ENCODE assay signal across 7 cellular contexts in the genomic region with DNA sequence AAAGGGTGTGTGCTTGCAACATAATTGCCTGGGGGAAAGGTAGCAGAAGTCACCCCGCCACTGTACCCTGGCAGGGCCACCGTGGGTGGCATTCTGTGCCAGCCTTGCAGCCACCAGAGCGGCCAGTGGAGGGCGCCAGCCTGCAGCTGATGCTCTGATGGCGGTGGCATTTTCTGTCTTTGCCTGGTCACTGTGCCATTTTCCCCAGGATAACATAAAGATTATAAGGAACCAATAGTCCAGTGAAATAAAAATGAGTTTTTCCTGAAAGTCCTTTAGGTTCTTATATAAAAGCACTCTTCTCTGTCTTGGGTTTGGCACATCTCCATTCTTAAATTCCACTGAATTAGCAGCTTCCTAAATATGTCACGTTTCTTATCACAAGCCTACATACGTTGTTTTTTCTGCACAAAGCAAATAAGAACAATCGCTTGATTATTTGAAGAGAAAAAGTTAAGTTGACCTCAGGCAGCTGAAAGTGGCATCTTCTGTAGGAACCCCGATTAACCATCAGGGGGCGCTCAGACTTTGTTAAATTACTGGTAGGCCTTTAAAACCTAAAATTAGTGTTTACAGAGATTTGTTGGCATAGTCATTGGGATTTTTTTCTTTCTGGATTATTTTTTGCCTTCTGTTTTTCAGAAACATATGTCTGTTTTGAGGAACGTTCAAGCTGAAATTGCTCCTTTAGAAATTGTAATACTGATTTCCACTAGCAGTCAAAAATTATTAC.
DNase-seq lines count a peak whose midpoint lies in the region; ATAC-seq and TF ChIP-seq lines count a peak whose summit lies in the region.

No MANE protein-coding gene starts in this region.

- TF ChIP-seq CTCF in GM13977 (IDR thresholded peaks at IDR 0.05; ENCODE audit: extremely low read depth, insufficient read depth, missing control alignments) (peak; percentile 96), KMS-11 (conservative IDR thresholded peaks at IDR 0.05; ENCODE audit: low read depth, low read length) (peak; percentile 83), Panc1 (IDR thresholded peaks at IDR 0.05) (peak; percentile 98), nephron progenitor cell (IDR thresholded peaks at IDR 0.05) (peak; percentile 75), stomach (IDR thresholded peaks at IDR 0.05) (peak in 5 of 7 experiments; percentile 24 to 79 (median 59))

- TF ChIP-seq POLR2A in stomach (IDR thresholded peaks at IDR 0.05) = no peak

- H3K27ac Mint-ChIP-seq in nephron progenitor cell = no peak overlapping the region

- no peak overlapping the region for H3K4me3 ChIP-seq in KMS-11 (IDR thresholded peaks at IDR 0.05; ENCODE audit: insufficient read depth, low read depth, low read length)
- H3K4me3 ChIP-seq in Panc1 (ENCODE audit: low read depth in 2 of 2, low read length in 2 of 2) = no peak overlapping the region
- H3K4me3 ChIP-seq in stomach = no peak overlapping the region

- no peaks in the 10 kb centered on the region for H3K9me3 ChIP-seq in Panc1 (ENCODE audit: control insufficient read depth, insufficient read depth, low read depth, low read length)
- H3K9me3 ChIP-seq in stomach = no peaks in the 10 kb centered on the region

- WGBS in stomach, 5 donors = 6 to 11% (median 9%) methylated on average over 11 of the region's 11 CpGs

- H3K27me3 Mint-ChIP-seq in activated T-cell treated with anti-CD3 and anti-CD28 coated beads, Interleukin-2, amount 50 U/mL, for 4 hours (ENCODE audit: low read depth) = no peaks in the 10 kb centered on the region
- H3K27me3 Mint-ChIP-seq in nephron progenitor cell (ENCODE audit: low read depth, poor library complexity) = peaks cover 8% of the 10 kb centered on the region

- POLR2A ChIA-PET in Panc1 (lab: Charles Lee) = no interaction called here

- no TSS peak for BruUV-seq in Panc1 (replicated peaks; lab: Mats Ljungman, UMichigan)

- H3K27me3 ChIP-seq in KMS-11 (ENCODE audit: insufficient read depth, low read depth) (no peaks in the 10 kb centered on the region), Panc1 (ENCODE audit: control insufficient read depth, insufficient read depth, low read length) (no peaks in the 10 kb centered on the region), stomach (no peaks in the 10 kb centered on the region)

- H3K4me2 ChIP-seq in KMS-11 = peak overlapping the region; percentile 51; the same call in 1 of the 2 replicates

- H3K4me3 Mint-ChIP-seq in activated T-cell treated with anti-CD3 and anti-CD28 coated beads, Interleukin-2, amount 50 U/mL, for 4 hours = no peak overlapping the region
- H3K4me3 Mint-ChIP-seq in nephron progenitor cell = peak overlapping the region; percentile 58

- H3K36me3 Mint-ChIP-seq in activated T-cell treated with anti-CD3 and anti-CD28 coated beads, Interleukin-2, amount 50 U/mL, for 4 hours (ENCODE audit: insufficient read depth) = peaks cover 18% of the 10 kb centered on the region
- peaks cover under 1% of the 10 kb centered on the region for H3K36me3 Mint-ChIP-seq in nephron progenitor cell (ENCODE audit: low read depth)

- H3K9ac ChIP-seq in KMS-11 = no peak overlapping the region

- TF ChIP-seq EP300 in stomach (IDR thresholded peaks at IDR 0.05) = no peak

- no peaks in the 10 kb centered on the region for H3K9me3 Mint-ChIP-seq in activated T-cell treated with anti-CD3 and anti-CD28 coated beads, Interleukin-2, amount 50 U/mL, for 4 hours
- no peaks in the 10 kb centered on the region for H3K9me3 Mint-ChIP-seq in nephron progenitor cell

- CTCF ChIA-PET in Panc1 (lab: Charles Lee) = interaction anchor here (0.6 to 1.6 kb wide), 6 partner anchors 14 to 379 kb away, joined by 3 to 12 read pairs (median 4); no protein-coding TSS in a partner anchor

- ATAC-seq in Panc1 = peak; percentile 88
- peak; percentile 78 to 82 for ATAC-seq in activated T-cell treated with anti-CD3 and anti-CD28 coated beads, Interleukin-2, amount 50 U/mL, for 4 hours

- H3K79me2 ChIP-seq in KMS-11 (ENCODE audit: insufficient read depth, low read depth) = no peaks in the 10 kb centered on the region

- DNase-seq in GM13977 (ENCODE audit: low spot score) (peak; percentile 62), Panc1 (ENCODE audit: low read depth, low spot score) (peak; percentile 41), fibroblast of gingiva (ENCODE audit: low read depth) (peak; percentile 48), nephron progenitor cell (peak; percentile 67), stomach (peak; percentile 64)
- DNase-seq in activated T-cell treated with anti-CD3 and anti-CD28 coated beads, Interleukin-2, amount 50 U/mL, for 4 hours = peak; percentile 57

- H3K27ac ChIP-seq in KMS-11 = no peak overlapping the region
- no peak overlapping the region for H3K27ac ChIP-seq in Panc1 (ENCODE audit: low read length)
- H3K27ac ChIP-seq in stomach = no peak overlapping the region

- in situ Hi-C loops in GM13977 (cut with MboI; ENCODE audit: low pct_unique_long_range_greater_than_20kb, low sequenced_read_pairs, unreplicated experiment) = loop anchor here (25.0 kb wide), 1 partner anchor 374 kb away; no protein-coding TSS in a partner anchor
- in situ Hi-C loops in Panc1 (cut with HindIII; ENCODE audit: low pct_unique_long_range_greater_than_20kb, low sequenced_read_pairs) = no loop called here

- no peak overlapping the region for H2AFZ ChIP-seq in KMS-11 (ENCODE audit: low read depth)

- H3K36me3 ChIP-seq in KMS-11 (ENCODE audit: insufficient read depth) (no peaks in the 10 kb centered on the region), Panc1 (ENCODE audit: control insufficient read depth, insufficient read depth, low read length) (no peaks in the 10 kb centered on the region), stomach (peaks cover 7 to 44% (median 38%) of the 10 kb centered on the region in 4 donors)

- intact Hi-C loops in Panc1 (cut with micrococcal nuclease; ENCODE audit: unreplicated experiment) = loop anchor here (5.0 to 10.0 kb wide), 4 partner anchors 266 to 381 kb away; no protein-coding TSS in a partner anchor
- intact Hi-C loops in stomach (cut with DNase I; ENCODE audit: low total_unique reads) = loop anchor here (5.0 kb wide), 1 partner anchor 271 kb away; no protein-coding TSS in a partner anchor

- H3K4me1 Mint-ChIP-seq in activated T-cell treated with anti-CD3 and anti-CD28 coated beads, Interleukin-2, amount 50 U/mL, for 4 hours (ENCODE audit: low read depth) = peaks cover 2% of the 10 kb centered on the region
- peaks cover 27% of the 10 kb centered on the region for H3K4me1 Mint-ChIP-seq in nephron progenitor cell

- H3K4me1 ChIP-seq in KMS-11 (ENCODE audit: low read depth, poor library complexity, severe bottlenecking) = peaks cover 3% of the 10 kb centered on the region
- H3K4me1 ChIP-seq in Panc1 (ENCODE audit: control insufficient read depth, insufficient read depth, low read length) = 0 out of 2 replicates have a peak, but pooled peaks cover 2% of the 10 kb centered on the region
- H3K4me1 ChIP-seq in stomach = peaks cover 0 to 9% (median 4%) of the 10 kb centered on the region in 4 donors

- no peaks in the 10 kb centered on the region for H4K20me1 ChIP-seq in KMS-11 (ENCODE audit: insufficient read depth)
